2 cellular contexts compared by ENCODE assay signal in the genomic region with DNA sequence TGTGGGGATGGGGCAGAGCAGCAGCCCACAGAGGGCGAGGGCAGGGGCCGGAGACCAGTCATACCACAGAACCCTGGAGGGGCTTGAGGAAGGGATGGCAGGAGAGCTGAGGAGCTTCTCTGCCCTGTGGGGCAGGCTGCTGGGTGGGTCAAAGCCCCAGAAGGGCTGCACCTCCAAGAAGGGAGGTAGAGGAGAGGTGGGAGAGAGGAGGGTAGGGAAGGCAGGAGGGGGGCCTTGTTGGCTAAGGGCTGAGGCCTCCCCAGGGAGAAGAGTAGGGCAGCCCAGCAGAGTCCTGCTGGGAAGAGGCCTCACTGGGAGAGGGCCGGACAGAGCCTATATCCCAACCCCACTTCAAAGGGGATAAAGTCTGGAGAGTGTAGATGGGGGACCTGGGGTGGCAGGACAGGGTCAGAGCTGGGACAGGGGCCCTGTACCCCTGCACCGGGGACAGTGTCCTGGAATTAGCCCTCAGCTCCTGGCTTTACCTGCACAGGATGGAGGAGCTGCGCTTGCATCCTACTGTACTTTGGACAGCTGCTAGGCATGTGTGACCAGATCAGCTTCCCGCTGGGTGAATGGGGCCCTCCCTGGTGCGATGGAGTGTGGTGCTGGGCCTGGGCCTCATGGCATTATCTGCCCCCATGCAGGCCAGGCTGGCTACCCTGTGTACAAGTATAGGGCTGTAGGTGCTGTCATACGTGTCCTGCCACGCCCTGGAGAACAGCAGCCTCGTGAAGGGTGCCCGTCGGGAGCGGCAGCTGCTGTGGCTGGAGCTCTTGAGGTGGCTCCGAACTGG.
A peak's percentile ranks its signal among the peaks of the same experiment; 100 is the strongest.
TF ChIP-seq lines count a peak whose summit lies in the region.

No MANE protein-coding gene starts in this region.

TF ChIP-seq in HEK293, 187 proteins besides CTCF, POLR2A, EP300 and RAD21:
- peak; percentile 71 for TF ChIP-seq ZIC2 (tag by site-specific recombination; IDR thresholded peaks at IDR 0.05)
- TF ChIP-seq, protein P1, sequence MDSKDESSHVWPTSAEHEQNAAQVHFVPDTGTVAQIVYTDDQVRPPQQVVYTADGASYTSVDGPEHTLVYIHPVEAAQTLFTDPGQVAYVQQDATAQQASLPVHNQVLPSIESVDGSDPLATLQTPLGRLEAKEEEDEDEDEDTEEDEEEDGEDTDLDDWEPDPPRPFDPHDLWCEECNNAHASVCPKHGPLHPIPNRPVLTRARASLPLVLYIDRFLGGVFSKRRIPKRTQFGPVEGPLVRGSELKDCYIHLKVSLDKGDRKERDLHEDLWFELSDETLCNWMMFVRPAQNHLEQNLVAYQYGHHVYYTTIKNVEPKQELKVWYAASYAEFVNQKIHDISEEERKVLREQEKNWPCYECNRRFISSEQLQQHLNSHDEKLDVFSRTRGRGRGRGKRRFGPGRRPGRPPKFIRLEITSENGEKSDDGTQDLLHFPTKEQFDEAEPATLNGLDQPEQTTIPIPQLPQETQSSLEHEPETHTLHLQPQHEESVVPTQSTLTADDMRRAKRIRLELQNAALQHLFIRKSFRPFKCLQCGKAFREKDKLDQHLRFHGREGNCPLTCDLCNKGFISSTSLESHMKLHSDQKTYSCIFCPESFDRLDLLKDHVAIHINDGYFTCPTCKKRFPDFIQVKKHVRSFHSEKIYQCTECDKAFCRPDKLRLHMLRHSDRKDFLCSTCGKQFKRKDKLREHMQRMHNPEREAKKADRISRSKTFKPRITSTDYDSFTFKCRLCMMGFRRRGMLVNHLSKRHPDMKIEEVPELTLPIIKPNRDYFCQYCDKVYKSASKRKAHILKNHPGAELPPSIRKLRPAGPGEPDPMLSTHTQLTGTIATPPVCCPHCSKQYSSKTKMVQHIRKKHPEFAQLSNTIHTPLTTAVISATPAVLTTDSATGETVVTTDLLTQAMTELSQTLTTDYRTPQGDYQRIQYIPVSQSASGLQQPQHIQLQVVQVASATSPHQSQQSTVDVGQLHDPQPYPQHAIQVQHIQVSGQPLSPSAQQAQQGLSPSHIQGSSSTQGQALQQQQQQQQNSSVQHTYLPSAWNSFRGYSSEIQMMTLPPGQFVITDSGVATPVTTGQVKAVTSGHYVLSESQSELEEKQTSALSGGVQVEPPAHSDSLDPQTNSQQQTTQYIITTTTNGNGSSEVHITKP (tag by site-specific recombination; IDR thresholded peaks at IDR 0.05), result 0 out of 2 replicates have a peak, but pooled peaks have one; percentile 18
- peak; percentile 46; the same call in 1 of the 2 replicates for TF ChIP-seq ZNF600 (tag by site-specific recombination; IDR thresholded peaks at IDR 0.05)
- no peak for TF ChIP-seq ZBTB11 (tag by site-specific recombination; conservative IDR thresholded peaks at IDR 0.05; ENCODE audit: low read depth)
- peak; percentile 30; the same call in 1 of the 2 replicates for TF ChIP-seq GLIS1 (tag by site-specific recombination; IDR thresholded peaks at IDR 0.05)
- TF ChIP-seq ZBTB7A (tag by site-specific recombination; IDR thresholded peaks at IDR 0.05; ENCODE audit: low read depth), result no peak

TF ChIP-seq in HepG2, 621 proteins besides CTCF, POLR2A, EP300 and RAD21 (continues in another document):
- TF ChIP-seq, protein P2, sequence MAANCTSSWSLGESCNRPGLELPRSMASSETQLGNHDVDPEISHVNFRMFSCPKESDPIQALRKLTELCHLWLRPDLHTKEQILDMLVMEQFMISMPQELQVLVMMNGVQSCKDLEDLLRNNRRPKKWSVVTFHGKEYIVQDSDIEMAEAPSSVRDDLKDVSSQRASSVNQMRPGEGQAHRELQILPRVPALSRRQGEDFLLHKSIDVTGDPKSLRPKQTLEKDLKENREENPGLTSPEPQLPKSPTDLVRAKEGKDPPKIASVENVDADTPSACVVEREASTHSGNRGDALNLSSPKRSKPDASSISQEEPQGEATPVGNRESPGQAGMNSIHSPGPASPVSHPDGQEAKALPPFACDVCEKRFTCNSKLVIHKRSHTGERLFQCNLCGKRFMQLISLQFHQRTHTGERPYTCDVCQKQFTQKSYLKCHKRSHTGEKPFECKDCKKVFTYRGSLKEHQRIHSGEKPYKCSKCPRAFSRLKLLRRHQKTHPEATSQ (CRISPR knock-in tag; IDR thresholded peaks at IDR 0.05; ENCODE audit: borderline replicate concordance), result no peak
- TF ChIP-seq HNF4A (CRISPR knock-in tag; IDR thresholded peaks at IDR 0.05) (peak; percentile 52; the same call in 1 of the 2 replicates), ZNF687 (CRISPR knock-in tag; IDR thresholded peaks at IDR 0.05) (peak; percentile 56), ZNF20 (CRISPR knock-in tag; IDR thresholded peaks at IDR 0.05) (no peak), CREBL2 (CRISPR knock-in tag; IDR thresholded peaks at IDR 0.05; ENCODE audit: borderline replicate concordance) (no peak), ZNF431 (CRISPR knock-in tag; IDR thresholded peaks at IDR 0.05; ENCODE audit: borderline replicate concordance, low read depth) (no peak), ZNF609 (CRISPR knock-in tag; IDR thresholded peaks at IDR 0.05; ENCODE audit: borderline replicate concordance) (no peak), MTA1 (CRISPR knock-in tag; IDR thresholded peaks at IDR 0.05; ENCODE audit: borderline replicate concordance) (no peak), HNF4G (IDR thresholded peaks at IDR 0.05; ENCODE audit: borderline replicate concordance, low read depth, low read length) (peak; percentile 54; the same call in 1 of the 2 replicates), HNF4G (CRISPR knock-in tag; IDR thresholded peaks at IDR 0.05; ENCODE audit: borderline replicate concordance, low read depth) (no peak), ZFX (CRISPR knock-in tag; IDR thresholded peaks at IDR 0.05; ENCODE audit: low read depth) (peak; percentile 57), ZSCAN21 (CRISPR knock-in tag; IDR thresholded peaks at IDR 0.05; ENCODE audit: borderline replicate concordance) (no peak; the same call in 1 of the 2 replicates), ZNF83 (CRISPR knock-in tag; IDR thresholded peaks at IDR 0.05; ENCODE audit: borderline replicate concordance) (no peak), ZSCAN22 (CRISPR knock-in tag; IDR thresholded peaks at IDR 0.05) (no peak), POLR2G (IDR thresholded peaks at IDR 0.05; ENCODE audit: low read depth, low read length) (no peak), ZNF850 (CRISPR knock-in tag; conservative IDR thresholded peaks at IDR 0.05) (no peak), LCORL (IDR thresholded peaks at IDR 0.05) (no peak), LCORL (CRISPR knock-in tag; IDR thresholded peaks at IDR 0.05) (0 out of 2 replicates have a peak, but pooled peaks have one; percentile 29), E2F1 (CRISPR knock-in tag; IDR thresholded peaks at IDR 0.05) (no peak), ZNF292 (CRISPR knock-in tag; IDR thresholded peaks at IDR 0.05; ENCODE audit: borderline replicate concordance, low read depth) (no peak), ZNF556 (CRISPR knock-in tag; IDR thresholded peaks at IDR 0.05; ENCODE audit: borderline replicate concordance) (no peak), ZNF570 (CRISPR knock-in tag; IDR thresholded peaks at IDR 0.05; ENCODE audit: borderline replicate concordance) (no peak), ZBTB49 (CRISPR knock-in tag; IDR thresholded peaks at IDR 0.05; ENCODE audit: borderline replicate concordance) (no peak), ZC3H4 (CRISPR knock-in tag; IDR thresholded peaks at IDR 0.05; ENCODE audit: borderline replicate concordance) (no peak)
- TF ChIP-seq, protein P3, sequence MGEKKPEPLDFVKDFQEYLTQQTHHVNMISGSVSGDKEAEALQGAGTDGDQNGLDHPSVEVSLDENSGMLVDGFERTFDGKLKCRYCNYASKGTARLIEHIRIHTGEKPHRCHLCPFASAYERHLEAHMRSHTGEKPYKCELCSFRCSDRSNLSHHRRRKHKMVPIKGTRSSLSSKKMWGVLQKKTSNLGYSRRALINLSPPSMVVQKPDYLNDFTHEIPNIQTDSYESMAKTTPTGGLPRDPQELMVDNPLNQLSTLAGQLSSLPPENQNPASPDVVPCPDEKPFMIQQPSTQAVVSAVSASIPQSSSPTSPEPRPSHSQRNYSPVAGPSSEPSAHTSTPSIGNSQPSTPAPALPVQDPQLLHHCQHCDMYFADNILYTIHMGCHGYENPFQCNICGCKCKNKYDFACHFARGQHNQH (CRISPR knock-in tag; IDR thresholded peaks at IDR 0.05), result no peak
- TF ChIP-seq, protein P4, sequence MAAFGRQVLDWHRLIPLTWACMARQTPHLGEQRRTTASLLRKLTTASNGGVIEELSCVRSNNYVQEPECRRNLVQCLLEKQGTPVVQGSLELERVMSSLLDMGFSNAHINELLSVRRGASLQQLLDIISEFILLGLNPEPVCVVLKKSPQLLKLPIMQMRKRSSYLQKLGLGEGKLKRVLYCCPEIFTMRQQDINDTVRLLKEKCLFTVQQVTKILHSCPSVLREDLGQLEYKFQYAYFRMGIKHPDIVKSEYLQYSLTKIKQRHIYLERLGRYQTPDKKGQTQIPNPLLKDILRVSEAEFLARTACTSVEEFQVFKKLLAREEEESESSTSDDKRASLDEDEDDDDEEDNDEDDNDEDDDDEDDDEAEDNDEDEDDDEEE (CRISPR knock-in tag; IDR thresholded peaks at IDR 0.05), result no peak
